In genomic region chr2:117470311-117471095, GRCh38 we compare ENCODE assay signal across 8 cellular contexts.
DNase-seq lines count a peak whose midpoint lies in the region; ATAC-seq and TF ChIP-seq lines count a peak whose summit lies in the region.

No MANE protein-coding gene starts in this region.

- no peaks in the 10 kb centered on the region for H3K36me3 ChIP-seq in testis (ENCODE audit: low read depth, missing control alignments)

- H3K27ac ChIP-seq in testis = no peak overlapping the region

- H3K4me1 ChIP-seq in testis = no peaks in the 10 kb centered on the region

- no peak overlapping the region for H3K27ac Mint-ChIP-seq in T-helper 17 cell

- H3K27me3 Mint-ChIP-seq in T-helper 17 cell = no peaks in the 10 kb centered on the region

- peak; percentile 64 for TF ChIP-seq CTCF in GM12864 (IDR thresholded peaks at IDR 0.05; ENCODE audit: low read depth, low read length, missing control alignments)
- peak in 2 of 3 experiments; percentile 51 to 60 for TF ChIP-seq CTCF in testis (IDR thresholded peaks at IDR 0.05)

- intact Hi-C loops in head of caudate nucleus (cut with DNase I) (no loop called here), testis (cut with DNase I; ENCODE audit: low total_unique reads) (no loop called here)

- no peaks in the 10 kb centered on the region for H3K36me3 Mint-ChIP-seq in T-helper 17 cell (ENCODE audit: low read depth)

- no peaks in the 10 kb centered on the region for H3K27me3 ChIP-seq in testis

- H3K4me3 ChIP-seq in GM12864 (ENCODE audit: low read depth, low read length) (no peak overlapping the region), testis (no peak overlapping the region)

- WGBS in testis, 2 donors = 60 to 66% methylated on average over 7 of the region's 7 CpGs

- H3K9me3 ChIP-seq in testis = no peaks in the 10 kb centered on the region
- no peaks in the 10 kb centered on the region for H3K9me3 ChIP-seq in T-helper 17 cell (ENCODE audit: control insufficient read depth, low read length, poor library complexity, severe bottlenecking)

- no peaks in the 10 kb centered on the region for H3K4me1 Mint-ChIP-seq in T-helper 17 cell

- ATAC-seq in HG03457 (IDR thresholded peaks at IDR 0.05; ENCODE audit: unreplicated experiment) (no peak), T-helper 17 cell (no peak)

- DNase-seq in A172 (ENCODE audit: low spot score) (peak; percentile 11), GM12864 (ENCODE audit: low read depth) (no peak), HT1080 (ENCODE audit: low read depth) (peak; percentile 56), RPMI8226 (peak; percentile 72), head of caudate nucleus (peak in 35 of 42 donors; percentile 4 to 74 (median 39)), testis (peak; percentile 73), T-helper 17 cell (no peak)

- TF ChIP-seq POLR2A in testis (IDR thresholded peaks at IDR 0.05) = no peak

- no peak overlapping the region for H3K4me3 Mint-ChIP-seq in T-helper 17 cell

Comparison
In these comparisons a context has a peak if more than half of its experiments do, and no peak if none do; other contexts are left out.
1. DNase-seq: peak in A172 (single experiment), HT1080 (single experiment), RPMI8226 (single experiment), head of caudate nucleus (35 of 42) and testis (single experiment); none in GM12864 (single experiment) and T-helper 17 cell (0 of 3).